In the genomic region with DNA sequence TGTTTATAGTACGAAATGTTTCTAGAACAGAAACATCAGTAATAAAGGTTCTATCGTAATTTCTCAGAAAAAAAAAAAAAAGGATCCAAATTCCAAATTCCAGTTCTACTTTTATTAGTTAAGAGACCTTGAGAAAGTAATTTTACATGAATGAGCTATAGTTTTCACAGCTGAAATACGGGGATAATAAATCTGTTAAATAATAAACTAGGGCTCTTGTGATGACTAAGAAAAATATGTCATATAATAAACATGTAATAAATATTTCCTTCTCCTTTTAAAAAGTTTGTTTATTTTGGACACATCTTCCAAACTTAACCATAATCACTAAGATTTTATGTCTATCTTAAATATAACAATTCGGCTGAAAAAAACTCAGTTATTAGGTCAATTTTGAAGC, we compare ENCODE assay signal across 20 cellular contexts. TPM values are rescaled to one million over a fixed set of nuclear protein-coding genes. Genes with fewer than 3 reads are reported as not detected.
DNase-seq lines count a peak whose midpoint lies in the region; FAIRE-seq and TF ChIP-seq lines count a peak whose summit lies in the region.
"Had no signal": no experiment of that assay in that cellular context is flagged by ENCODE, and none has a peak within 500 bp of the region (broad histone marks: within the 10 kb centered on the region; RNA-seq: fewer than 3 reads in every experiment).

No MANE protein-coding gene starts in this region.

- no peaks in the 10 kb centered on the region for H3K27me3 ChIP-seq in breast epithelium
- no peaks in the 10 kb centered on the region for H3K27me3 ChIP-seq in uterus

- DNase-seq in MCF 10A (ENCODE audit: unreplicated experiment), result no peak
- DNase-seq in breast epithelium (ENCODE audit: low spot score in 2 of 2), result no peak
- no peak for DNase-seq in uterus
- no peak for DNase-seq in HK-2 (ENCODE audit: unreplicated experiment)
- DNase-seq in germinal center (ENCODE audit: low spot score), result no peak
- no peak for DNase-seq in CD14-positive monocyte (ENCODE audit: low spot score)
- DNase-seq: COR-L47, DMS 273 treated with DMSO at 0.1 percent for 48 hours, NCI-H1417 treated with DMSO at 0.1 percent for 48 hours, NCI-H1930, NCI-H226, NCI-H524, NCI-H82 had no signal

- POLR2A ChIA-PET in MCF 10A (lab: Yijun Ruan, JAX), result interaction anchor here (0.7 to 4.1 kb wide), 3 partner anchors 16 to 1338 kb away, joined by 3 to 31 read pairs (median 3); a partner anchor contains a TSS

- no peaks in the 10 kb centered on the region for H3K36me3 ChIP-seq in breast epithelium
- H3K36me3 ChIP-seq in uterus, result no peaks in the 10 kb centered on the region

- TF ChIP-seq POLR2A in breast epithelium (IDR thresholded peaks at IDR 0.05) (no peak), uterus (IDR thresholded peaks at IDR 0.05) (no peak)

- no peak for TF ChIP-seq CTCF in MCF 10A (IDR thresholded peaks at IDR 0.05; ENCODE audit: unreplicated experiment)
- no peak for TF ChIP-seq CTCF in breast epithelium (IDR thresholded peaks at IDR 0.05)
- no peak for TF ChIP-seq CTCF in nephron (IDR thresholded peaks at IDR 0.05; ENCODE audit: unreplicated experiment in 3 of 3)
- TF ChIP-seq CTCF in uterus (IDR thresholded peaks at IDR 0.05), result no peak
- no peak for TF ChIP-seq CTCF in CD14-positive monocyte (IDR thresholded peaks at IDR 0.05)

- CTCF ChIA-PET in MCF 10A (lab: Yijun Ruan, JAX), result interaction anchor here (0.6 to 0.9 kb wide), 2 partner anchors 179 to 495 kb away, joined by 3 read pairs; no protein-coding TSS in a partner anchor

- peak overlapping the region; percentile 57 for H3K27ac Mint-ChIP-seq in MCF 10A (ENCODE audit: low read depth, unreplicated experiment)
- H3K27ac Mint-ChIP-seq in nephron, result peak overlapping the region; percentile 44 to 82 (median 57)
- peak overlapping the region in 2 of 7 donors; percentile 4 to 40 for H3K27ac Mint-ChIP-seq in CD14-positive monocyte

- intact Hi-C loops in MCF 10A (cut with micrococcal nuclease) (no loop called here), breast epithelium (cut with DNase I; ENCODE audit: low total_unique reads) (no loop called here), uterus (cut with DNase I; ENCODE audit: low total_unique reads) (no loop called here), CD14-positive monocyte (cut with micrococcal nuclease) (no loop called here)

- H3K27me3 Mint-ChIP-seq in MCF 10A (ENCODE audit: insufficient read depth, unreplicated experiment) (no peaks in the 10 kb centered on the region), nephron (ENCODE audit: low read depth) (no peaks in the 10 kb centered on the region), CD14-positive monocyte (ENCODE audit: low read depth in 3 of 3) (peaks cover 0 to 2% (median 0%) of the 10 kb centered on the region in 3 donors)

- peaks cover 12% of the 10 kb centered on the region for H3K36me3 Mint-ChIP-seq in MCF 10A (ENCODE audit: insufficient read depth, unreplicated experiment)
- peaks cover 25% of the 10 kb centered on the region for H3K36me3 Mint-ChIP-seq in nephron (ENCODE audit: low read depth)
- peaks cover 37 to 51% of the 10 kb centered on the region in 2 donors for H3K36me3 Mint-ChIP-seq in CD14-positive monocyte

- no TSS peak for BruUV-seq in MCF 10A (replicated peaks; lab: Mats Ljungman, UMichigan)

- H3K9me3 ChIP-seq in breast epithelium, result no peaks in the 10 kb centered on the region
- no peaks in the 10 kb centered on the region for H3K9me3 ChIP-seq in uterus

- H3K4me3 Mint-ChIP-seq in MCF 10A (ENCODE audit: unreplicated experiment) (no peak overlapping the region), nephron (no peak overlapping the region), CD14-positive monocyte (no peak overlapping the region)
- H3K4me3 Mint-ChIP-seq: GM23338 had no signal

- no peaks in the 10 kb centered on the region for H3K4me1 ChIP-seq in breast epithelium
- H3K4me1 ChIP-seq in uterus, result peaks cover 9 to 15% of the 10 kb centered on the region in 2 donors

- H3K9me3 Mint-ChIP-seq in MCF 10A (ENCODE audit: unreplicated experiment) (no peaks in the 10 kb centered on the region), nephron (no peaks in the 10 kb centered on the region), CD14-positive monocyte (peaks cover 0 to 13% (median 3%) of the 10 kb centered on the region in 7 donors)
- H3K9me3 Mint-ChIP-seq: GM23338 had no signal

- H3K4me1 Mint-ChIP-seq in MCF 10A (ENCODE audit: insufficient read depth, unreplicated experiment) (peaks cover 32% of the 10 kb centered on the region), nephron (peaks cover 21% of the 10 kb centered on the region), CD14-positive monocyte (peaks cover 19% of the 10 kb centered on the region)

- H3K27ac ChIP-seq in breast epithelium (no peak overlapping the region), uterus (peak overlapping the region; percentile 46 to 75)
- H3K27ac ChIP-seq: 22Rv1, KMS-11 had no signal

- FAIRE-seq in endometrium (lab: Jason Lieb, UNC), result peak; percentile 96
- FAIRE-seq: GM12878, GM19239 had no signal

- H3K4me3 ChIP-seq in breast epithelium, result no peak overlapping the region
- no peak overlapping the region for H3K4me3 ChIP-seq in uterus
- H3K4me3 ChIP-seq: GM12878, GM23338 had no signal

RNA-seq across cellular contexts. Expression of a gene that starts 17.8 kb away (rescaled TPM):
- 29.9 and 31.0 TPM in 2 replicates for total RNA-seq in MCF 10A (2022)
- total RNA-seq in breast epithelium, result 10 to 100 TPM; 29.3 to 33.1 (median 30.5) TPM
- 10 to 100 TPM; 15.6 to 61.3 (median 44.1) TPM for total RNA-seq in uterus
- 10 to 100 TPM; 27.3 to 33.0 TPM for polyA plus RNA-seq in CD14-positive monocyte

RNA-seq across cellular contexts. Expression of a gene that starts 17.9 kb away (rescaled TPM):
- 19.4 and 21.1 TPM in 2 replicates for total RNA-seq in MCF 10A (2022)
- 10 to 100 TPM; 22.6 to 32.6 (median 26.6) TPM for total RNA-seq in breast epithelium
- total RNA-seq in uterus, result 10 to 100 TPM in 3 of 4 donors, 1 to 10 TPM in 1; 6.2 to 43.9 (median 24.8) TPM
- polyA plus RNA-seq in CD14-positive monocyte, result 10 to 100 TPM; 16.2 to 20.7 TPM

Comparison
In these comparisons a context has a peak if more than half of its experiments do, and no peak if none do; other contexts are left out.
1. H3K27ac ChIP-seq: peak in uterus (2 of 2); none in breast epithelium (0 of 2).